In genomic region chr12:46743471-46743870, GRCh38 we compare ENCODE assay signal across 16 cellular contexts.
DNase-seq lines count a peak whose midpoint lies in the region; TF ChIP-seq lines count a peak whose summit lies in the region.
"Had no signal": no experiment of that assay in that cellular context is flagged by ENCODE, and none has a peak within 500 bp of the region (broad histone marks: within the 10 kb centered on the region; RNA-seq: fewer than 3 reads in every experiment).

No MANE protein-coding gene starts in this region.

- no peaks in the 10 kb centered on the region for H3K4me1 Mint-ChIP-seq in activated T-helper 1 cell treated with anti-CD3 and anti-CD28 coated beads, Interleukin-12 subunit alpha, Interleukin-12 subunit beta, Interleukin-2, Interleukin-4 antibody, amounts not matched to agents 30 ng/mL and 10 ng/mL and 1 ng/mL, durations not matched to agents 14 hours and 24 hours and 36 hours (ENCODE audit: low read depth)
- H3K4me1 Mint-ChIP-seq: CD4-positive, CD25-positive, alpha-beta regulatory T cell; GM23338; IgD-negative memory B cell had no signal

- no peak overlapping the region for H3K4me3 ChIP-seq in BJ (ENCODE audit: low read depth, low read length)
- no peak overlapping the region for H3K4me3 ChIP-seq in foreskin fibroblast (ENCODE audit: low read depth in 1 of 2, low read length in 2 of 2)
- H3K4me3 ChIP-seq: A549; BLaER1 treated with 17β-estradiol and CSF1 and Interleukin-3, amounts not matched to agents 10 nM and 100 nM; GM12878; GM23338 had no signal

- no peak overlapping the region for H3K27ac Mint-ChIP-seq in activated T-helper 1 cell treated with anti-CD3 and anti-CD28 coated beads, Interleukin-12 subunit alpha, Interleukin-12 subunit beta, Interleukin-2, Interleukin-4 antibody, amounts not matched to agents 30 ng/mL and 10 ng/mL and 1 ng/mL, durations not matched to agents 14 hours and 24 hours and 36 hours
- H3K27ac Mint-ChIP-seq: CD4-positive, CD25-positive, alpha-beta regulatory T cell; GM23338; IgD-negative memory B cell had no signal

- intact Hi-C loops in activated T-helper 1 cell treated with anti-CD3 and anti-CD28 coated beads, Interleukin-12 subunit alpha, Interleukin-12 subunit beta, Interleukin-2, Interleukin-4 antibody, amounts not matched to agents 30 ng/mL and 10 ng/mL and 1 ng/mL, durations not matched to agents 14 hours and 24 hours and 36 hours (cut with micrococcal nuclease): no loop called here

- no peak overlapping the region for H3K4me3 Mint-ChIP-seq in activated T-helper 1 cell treated with anti-CD3 and anti-CD28 coated beads, Interleukin-12 subunit alpha, Interleukin-12 subunit beta, Interleukin-2, Interleukin-4 antibody, amounts not matched to agents 30 ng/mL and 10 ng/mL and 1 ng/mL, durations not matched to agents 14 hours and 24 hours and 36 hours
- H3K4me3 Mint-ChIP-seq: CD4-positive, CD25-positive, alpha-beta regulatory T cell; GM23338; IgD-negative memory B cell had no signal

- CTCF ChIA-PET in BJ (lab: Yijun Ruan, JAX): no interaction called here

- TF ChIP-seq CTCF in BJ (IDR thresholded peaks at IDR 0.05; ENCODE audit: insufficient read depth, low read depth, low read length) (no peak), foreskin fibroblast (IDR thresholded peaks at IDR 0.05; ENCODE audit: low read depth, low read length) (no peak)

- POLR2A ChIA-PET in BJ (lab: Charles Lee): no interaction called here

- H3K27me3 ChIP-seq in BJ (ENCODE audit: control insufficient read depth, insufficient read depth, low read length): no peaks in the 10 kb centered on the region
- H3K27me3 ChIP-seq: BLaER1 treated with 17β-estradiol and CSF1 and Interleukin-3, amounts not matched to agents 10 nM and 100 nM had no signal

- no peaks in the 10 kb centered on the region for H3K36me3 ChIP-seq in BJ (ENCODE audit: control insufficient read depth, insufficient read depth, low read length)
- H3K36me3 ChIP-seq: BLaER1 treated with 17β-estradiol and CSF1 and Interleukin-3, amounts not matched to agents 10 nM and 100 nM had no signal

- no peaks in the 10 kb centered on the region for H3K27me3 Mint-ChIP-seq in activated T-helper 1 cell treated with anti-CD3 and anti-CD28 coated beads, Interleukin-12 subunit alpha, Interleukin-12 subunit beta, Interleukin-2, Interleukin-4 antibody, amounts not matched to agents 30 ng/mL and 10 ng/mL and 1 ng/mL, durations not matched to agents 14 hours and 24 hours and 36 hours (ENCODE audit: insufficient read depth)
- H3K27me3 Mint-ChIP-seq: CD4-positive, CD25-positive, alpha-beta regulatory T cell; IgD-negative memory B cell had no signal

- H3K9me3 Mint-ChIP-seq in activated T-helper 1 cell treated with anti-CD3 and anti-CD28 coated beads, Interleukin-12 subunit alpha, Interleukin-12 subunit beta, Interleukin-2, Interleukin-4 antibody, amounts not matched to agents 30 ng/mL and 10 ng/mL and 1 ng/mL, durations not matched to agents 14 hours and 24 hours and 36 hours: peaks cover 29% of the 10 kb centered on the region

- DNase-seq in BJ (ENCODE audit: low read depth) (peak; percentile 27), astrocyte of the hippocampus (ENCODE audit: low read depth, low spot score) (peak; percentile 2), foreskin fibroblast (peak; percentile 4 to 46), NCI-H1930 (lab: John Stamatoyannopoulos, UW) (no peak), SHP77 treated with DMSO at 0.1 percent for 48 hours (lab: John Stamatoyannopoulos, UW) (no peak), GM19240 (ENCODE audit: insufficient read length, low spot score) (no peak)
- DNase-seq in activated T-helper 1 cell treated with anti-CD3 and anti-CD28 coated beads, Interleukin-12 subunit alpha, Interleukin-12 subunit beta, Interleukin-2, Interleukin-4 antibody, amounts not matched to agents 30 ng/mL and 10 ng/mL and 1 ng/mL, durations not matched to agents 14 hours and 24 hours and 36 hours (ENCODE audit: low spot score): no peak
- DNase-seq: AML-193; CD4-positive, CD25-positive, alpha-beta regulatory T cell; DMS53; H7 had no signal

- H3K36me3 Mint-ChIP-seq in activated T-helper 1 cell treated with anti-CD3 and anti-CD28 coated beads, Interleukin-12 subunit alpha, Interleukin-12 subunit beta, Interleukin-2, Interleukin-4 antibody, amounts not matched to agents 30 ng/mL and 10 ng/mL and 1 ng/mL, durations not matched to agents 14 hours and 24 hours and 36 hours (ENCODE audit: low read depth): no peaks in the 10 kb centered on the region
- H3K36me3 Mint-ChIP-seq: CD4-positive, CD25-positive, alpha-beta regulatory T cell; IgD-negative memory B cell had no signal

Comparison
In these comparisons a context has a peak if more than half of its experiments do, and no peak if none do; other contexts are left out.
1. DNase-seq: peak in BJ (single experiment), astrocyte of the hippocampus (single experiment) and foreskin fibroblast (2 of 2); none in NCI-H1930 (0 of 2), SHP77 treated with DMSO at 0.1 percent for 48 hours (single experiment), GM19240 (single experiment) and activated T-helper 1 cell treated with anti-CD3 and anti-CD28 coated beads, Interleukin-12 subunit alpha, Interleukin-12 subunit beta, Interleukin-2, Interleukin-4 antibody, amounts not matched to agents 30 ng/mL and 10 ng/mL and 1 ng/mL, durations not matched to agents 14 hours and 24 hours and 36 hours (single experiment).